Comparison of ENCODE assay signal across 9 cellular contexts in the genomic region with DNA sequence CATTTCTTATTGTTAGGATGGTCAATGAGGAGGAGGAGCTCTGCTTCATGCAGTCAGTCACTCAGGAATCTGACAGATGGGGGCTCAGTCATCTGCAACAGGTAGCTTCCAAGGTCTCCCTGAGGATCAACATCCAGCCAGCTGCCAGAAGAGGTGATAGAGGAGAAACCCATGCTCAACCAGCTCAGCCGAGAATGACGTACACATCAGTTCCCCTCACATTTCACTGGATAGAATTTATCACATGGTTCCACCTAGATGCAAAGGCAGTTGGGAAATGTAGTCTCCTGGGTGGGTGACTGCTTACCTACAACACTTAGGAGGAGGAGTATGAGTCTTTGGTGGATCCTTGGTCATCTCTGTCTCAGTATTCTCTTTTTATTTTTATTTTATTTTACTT.
A peak's percentile ranks its signal among the peaks of the same experiment; 100 is the strongest.
DNase-seq lines count a peak whose midpoint lies in the region; ATAC-seq and TF ChIP-seq lines count a peak whose summit lies in the region.
"Had no signal": no experiment of that assay in that cellular context is flagged by ENCODE, and none has a peak within 500 bp of the region (broad histone marks: within the 10 kb centered on the region; RNA-seq: fewer than 3 reads in every experiment).

No MANE protein-coding gene starts in this region.

- H3K36me3 Mint-ChIP-seq in immature natural killer cell = peaks cover 0 to 3% (median 0%) of the 10 kb centered on the region in 3 donors

- ATAC-seq in SK-N-SH treated with all-trans-retinoic acid at 6 μM for 48 hours = peak; percentile 64; the same call in 2 of the 3 replicates

- H3K27me3 Mint-ChIP-seq in immature natural killer cell (ENCODE audit: low read depth in 3 of 3) = peaks cover 8 to 19% (median 16%) of the 10 kb centered on the region in 3 donors

- no peaks in the 10 kb centered on the region for H3K9me3 ChIP-seq in iPS DF 6.9 (ENCODE audit: control insufficient read depth, insufficient read depth, low read length)

- no peak for TF ChIP-seq CTCF in GM12864 (IDR thresholded peaks at IDR 0.05; ENCODE audit: low read depth, low read length, missing control alignments)

- no peak overlapping the region for H3K4me3 Mint-ChIP-seq in immature natural killer cell
- H3K4me3 Mint-ChIP-seq: central memory CD8-positive, alpha-beta T cell had no signal

- H3K27ac ChIP-seq in iPS DF 6.9 (ENCODE audit: low read length) = no peak overlapping the region

- H3K27ac Mint-ChIP-seq in immature natural killer cell = no peak overlapping the region

- no peaks in the 10 kb centered on the region for H3K9me3 Mint-ChIP-seq in immature natural killer cell
- H3K9me3 Mint-ChIP-seq: central memory CD8-positive, alpha-beta T cell had no signal

- DNase-seq in GM12864 (ENCODE audit: low read depth) (peak; percentile 25), NAMALWA (ENCODE audit: low spot score) (peak; percentile 73), iPS DF 6.9 (ENCODE audit: low read depth, low spot score) (peak; percentile 43), immature natural killer cell (no peak), ACHN (no peak), NCI-H1048 (lab: John Stamatoyannopoulos, UW) (no peak)
- no peak for DNase-seq in activated CD4-positive, alpha-beta T cell treated with anti-CD3 and anti-CD28 coated beads for 1 hour

- no peaks in the 10 kb centered on the region for H3K4me1 ChIP-seq in iPS DF 6.9 (ENCODE audit: control insufficient read depth, insufficient read depth, low read length)

- no CpG with 5 or more reads among the region's 2 CpGs for WGBS in iPS DF 6.9 (ENCODE audit: insufficient coverage, insufficient read length)

- H3K4me1 Mint-ChIP-seq in immature natural killer cell = peaks cover 22 to 25% of the 10 kb centered on the region in 2 donors

- H3K27me3 ChIP-seq in iPS DF 6.9 (ENCODE audit: control insufficient read depth, insufficient read depth, low read length) = no peaks in the 10 kb centered on the region

- in situ Hi-C loops in ACHN (cut with HindIII; ENCODE audit: low pct_ligation_motif_present, low pct_unique_long_range_greater_than_20kb, low sequenced_read_pairs) = no loop called here

- H3K36me3 ChIP-seq in iPS DF 6.9 (ENCODE audit: control insufficient read depth, insufficient read depth, low read length) = no peaks in the 10 kb centered on the region

- no peak overlapping the region for H3K4me3 ChIP-seq in GM12864 (ENCODE audit: low read depth, low read length)
- H3K4me3 ChIP-seq in iPS DF 6.9 (ENCODE audit: low read length) = no peak overlapping the region

TF ChIP-seq in SK-N-SH treated with all-trans-retinoic acid at 6 μM for 48 hours, 23 proteins besides CTCF, POLR2A, EP300 and RAD21:
- TF ChIP-seq GLIS3 (CRISPR knock-in tag; IDR thresholded peaks at IDR 0.05) (no peak), RARB (CRISPR knock-in tag; IDR thresholded peaks at IDR 0.05) (no peak), ESRRG (CRISPR knock-in tag; IDR thresholded peaks at IDR 0.05) (no peak), ARNTL (CRISPR knock-in tag; IDR thresholded peaks at IDR 0.05; ENCODE audit: borderline replicate concordance, low read depth) (no peak)
- TF ChIP-seq, protein P1, sequence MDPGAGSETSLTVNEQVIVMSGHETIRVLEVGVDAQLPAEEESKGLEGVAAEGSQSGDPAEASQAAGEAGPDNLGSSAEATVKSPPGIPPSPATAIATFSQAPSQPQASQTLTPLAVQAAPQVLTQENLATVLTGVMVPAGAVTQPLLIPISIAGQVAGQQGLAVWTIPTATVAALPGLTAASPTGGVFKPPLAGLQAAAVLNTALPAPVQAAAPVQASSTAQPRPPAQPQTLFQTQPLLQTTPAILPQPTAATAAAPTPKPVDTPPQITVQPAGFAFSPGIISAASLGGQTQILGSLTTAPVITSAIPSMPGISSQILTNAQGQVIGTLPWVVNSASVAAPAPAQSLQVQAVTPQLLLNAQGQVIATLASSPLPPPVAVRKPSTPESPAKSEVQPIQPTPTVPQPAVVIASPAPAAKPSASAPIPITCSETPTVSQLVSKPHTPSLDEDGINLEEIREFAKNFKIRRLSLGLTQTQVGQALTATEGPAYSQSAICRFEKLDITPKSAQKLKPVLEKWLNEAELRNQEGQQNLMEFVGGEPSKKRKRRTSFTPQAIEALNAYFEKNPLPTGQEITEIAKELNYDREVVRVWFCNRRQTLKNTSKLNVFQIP (CRISPR knock-in tag; IDR thresholded peaks at IDR 0.05; ENCODE audit: borderline replicate concordance, low read depth) = no peak
- TF ChIP-seq, protein P2, sequence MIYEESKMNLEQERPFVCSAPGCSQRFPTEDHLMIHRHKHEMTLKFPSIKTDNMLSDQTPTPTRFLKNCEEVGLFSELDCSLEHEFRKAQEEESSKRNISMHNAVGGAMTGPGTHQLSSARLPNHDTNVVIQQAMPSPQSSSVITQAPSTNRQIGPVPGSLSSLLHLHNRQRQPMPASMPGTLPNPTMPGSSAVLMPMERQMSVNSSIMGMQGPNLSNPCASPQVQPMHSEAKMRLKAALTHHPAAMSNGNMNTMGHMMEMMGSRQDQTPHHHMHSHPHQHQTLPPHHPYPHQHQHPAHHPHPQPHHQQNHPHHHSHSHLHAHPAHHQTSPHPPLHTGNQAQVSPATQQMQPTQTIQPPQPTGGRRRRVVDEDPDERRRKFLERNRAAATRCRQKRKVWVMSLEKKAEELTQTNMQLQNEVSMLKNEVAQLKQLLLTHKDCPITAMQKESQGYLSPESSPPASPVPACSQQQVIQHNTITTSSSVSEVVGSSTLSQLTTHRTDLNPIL (CRISPR knock-in tag; IDR thresholded peaks at IDR 0.05; ENCODE audit: low read depth) = no peak

Comparison
In these comparisons a context has a peak if more than half of its experiments do, and no peak if none do; other contexts are left out.
1. DNase-seq: peak in GM12864 (single experiment), NAMALWA (single experiment) and iPS DF 6.9 (single experiment); none in immature natural killer cell (0 of 3), ACHN (single experiment), NCI-H1048 (single experiment) and activated CD4-positive, alpha-beta T cell treated with anti-CD3 and anti-CD28 coated beads for 1 hour (single experiment).